19 cellular contexts compared by ENCODE assay signal in genomic region chr20:25479638-25480037, GRCh38.
DNase-seq lines count a peak whose midpoint lies in the region; ATAC-seq and TF ChIP-seq lines count a peak whose summit lies in the region.
"Had no signal": no experiment of that assay in that cellular context is flagged by ENCODE, and none has a peak within 500 bp of the region (broad histone marks: within the 10 kb centered on the region; RNA-seq: fewer than 3 reads in every experiment).

No MANE protein-coding gene starts in this region.

- TF ChIP-seq CTCF in DND-41 (IDR thresholded peaks at IDR 0.05; ENCODE audit: borderline replicate concordance, extremely low read depth, low read length, poor library complexity, severe bottlenecking): no peak
- TF ChIP-seq CTCF in endothelial cell (IDR thresholded peaks at IDR 0.05; ENCODE audit: unreplicated experiment): no peak

- H3K27me3 ChIP-seq in BLaER1 (no peaks in the 10 kb centered on the region), DND-41 (ENCODE audit: insufficient read depth, low read length, poor library complexity) (no peaks in the 10 kb centered on the region)
- H3K27me3 ChIP-seq: BE2C had no signal

- H3K4me1 ChIP-seq in BLaER1 (peaks cover 100% of the 10 kb centered on the region), DND-41 (ENCODE audit: insufficient read depth, low read length) (peaks cover 23% of the 10 kb centered on the region)
- H3K4me1 ChIP-seq: A549, BE2C had no signal

- H3K4me3 Mint-ChIP-seq in endothelial cell (ENCODE audit: unreplicated experiment): peak overlapping the region; percentile 42
- H3K4me3 Mint-ChIP-seq: CD4-positive, CD25-positive, alpha-beta regulatory T cell; CD8-positive, alpha-beta T cell; GM23338; H9 had no signal

- no peaks in the 10 kb centered on the region for H3K9me3 Mint-ChIP-seq in endothelial cell (ENCODE audit: unreplicated experiment)
- H3K9me3 Mint-ChIP-seq: CD4-positive, CD25-positive, alpha-beta regulatory T cell; CD8-positive, alpha-beta T cell; GM23338; H9 had no signal

- H3K4me3 ChIP-seq in BLaER1 (no peak overlapping the region), DND-41 (ENCODE audit: low read depth in 1 of 2, low read length in 2 of 2) (no peak overlapping the region)
- H3K4me3 ChIP-seq: A549, GM23338 had no signal

- DNase-seq in DND-41: no peak
- DNase-seq in endothelial cell (ENCODE audit: low spot score): no peak
- DNase-seq: 8988T; ACHN; AML-193; BE2C; CD4-positive, CD25-positive, alpha-beta regulatory T cell; CD8-positive, alpha-beta T cell; DMS 273 treated with DMSO at 0.1 percent for 48 hours; DMS79; H9 had no signal

- peaks cover 4% of the 10 kb centered on the region for H3K4me1 Mint-ChIP-seq in endothelial cell (ENCODE audit: unreplicated experiment)
- H3K4me1 Mint-ChIP-seq: GM23338 had no signal

- H2AFZ ChIP-seq in DND-41 (ENCODE audit: low read depth, low read length): no peak overlapping the region
- H2AFZ ChIP-seq: GM23338 had no signal

- ATAC-seq in DND-41 (ENCODE audit: insufficient read depth, low read depth) (no peak), GM21529 (IDR thresholded peaks at IDR 0.05; ENCODE audit: unreplicated experiment) (no peak), HG03442 (IDR thresholded peaks at IDR 0.05; ENCODE audit: unreplicated experiment) (no peak), HG02759 (IDR thresholded peaks at IDR 0.05; ENCODE audit: unreplicated experiment) (no peak)
- ATAC-seq: A549; CD8-positive, alpha-beta T cell; GM23338; HCT116 had no signal

- H3K27ac Mint-ChIP-seq in endothelial cell (ENCODE audit: unreplicated experiment): no peak overlapping the region
- H3K27ac Mint-ChIP-seq: CD4-positive, CD25-positive, alpha-beta regulatory T cell; CD8-positive, alpha-beta T cell; GM23338 had no signal

- no peaks in the 10 kb centered on the region for H3K79me2 ChIP-seq in DND-41 (ENCODE audit: insufficient read depth, low read length)

- peaks cover 15% of the 10 kb centered on the region for H3K27me3 Mint-ChIP-seq in endothelial cell (ENCODE audit: unreplicated experiment)
- H3K27me3 Mint-ChIP-seq: CD4-positive, CD25-positive, alpha-beta regulatory T cell had no signal

- no peaks in the 10 kb centered on the region for H3K36me3 ChIP-seq in BLaER1
- H3K36me3 ChIP-seq in DND-41 (ENCODE audit: insufficient read depth, low read length): peaks cover 60% of the 10 kb centered on the region
- H3K36me3 ChIP-seq: BE2C had no signal

- peaks cover 48% of the 10 kb centered on the region for H3K36me3 Mint-ChIP-seq in endothelial cell (ENCODE audit: low read depth, unreplicated experiment)
- H3K36me3 Mint-ChIP-seq: CD4-positive, CD25-positive, alpha-beta regulatory T cell; CD8-positive, alpha-beta T cell had no signal

- no peak overlapping the region for H3K9ac ChIP-seq in BLaER1
- no peak overlapping the region for H3K9ac ChIP-seq in DND-41 (ENCODE audit: low read depth, low read length)

- H3K9me3 ChIP-seq in BLaER1 (no peaks in the 10 kb centered on the region), DND-41 (ENCODE audit: insufficient read depth, low read length, severe bottlenecking) (no peaks in the 10 kb centered on the region)
- H3K9me3 ChIP-seq: A549, BE2C had no signal

- H4K20me1 ChIP-seq in BLaER1 (no peaks in the 10 kb centered on the region), DND-41 (ENCODE audit: insufficient read depth, low read length) (no peaks in the 10 kb centered on the region)

- H3K27ac ChIP-seq in BLaER1 (peak overlapping the region; percentile 97), DND-41 (ENCODE audit: low read length) (peak overlapping the region; percentile 12; the same call in 1 of the 2 replicates)
- H3K27ac ChIP-seq: A549, C4-2B had no signal

- H3K4me2 ChIP-seq in BLaER1: peak overlapping the region; percentile 97
- H3K4me2 ChIP-seq in DND-41 (ENCODE audit: insufficient read depth, low read length): no peak overlapping the region
- H3K4me2 ChIP-seq: A549, GM23338 had no signal
